In genomic region chr12:76872415-76872814, GRCh38 we compare ENCODE assay signal across 26 cellular contexts. TPM values are rescaled to one million over a fixed set of nuclear protein-coding genes. Genes with fewer than 3 reads are reported as not detected.
"Had no signal": no experiment of that assay in that cellular context is flagged by ENCODE, and none has a peak within 500 bp of the region (broad histone marks: within the 10 kb centered on the region; RNA-seq: fewer than 3 reads in every experiment).

No MANE protein-coding gene starts in this region.

- ATAC-seq: activated CD4-positive, alpha-beta T cell treated with anti-CD3 and anti-CD28 coated beads for 36 hours; activated CD8-positive, alpha-beta T cell treated with anti-CD3 and anti-CD28 coated beads for 36 hours; activated naive CD4-positive, alpha-beta T cell treated with anti-CD3 and anti-CD28 coated beads, Interleukin-2, amount 50 U/mL, for 72 hours; left lung; mucosa of descending colon; naive thymus-derived CD4-positive, alpha-beta T cell had no signal

- H3K4me3 ChIP-seq: left lung, mucosa of descending colon, right atrium auricular region, tibial nerve, uterus had no signal

- H3K36me3 Mint-ChIP-seq: naive thymus-derived CD4-positive, alpha-beta T cell had no signal

- H3K36me3 ChIP-seq: left lung, right atrium auricular region, tibial nerve, uterus had no signal

- DNase-seq: activated CD4-positive, alpha-beta T cell treated with anti-CD3 and anti-CD28 coated beads for 36 hours; activated CD8-positive, alpha-beta T cell treated with anti-CD3 and anti-CD28 coated beads for 36 hours; activated gamma-delta T cell; activated T-cell treated with anti-CD3 and anti-CD28 coated beads, Interleukin-2, amount 50 U/mL, for 48 hours; central memory CD4-positive, alpha-beta T cell; effector CD4-positive, alpha-beta T cell; foreskin fibroblast; glutamatergic neuron; hypothalamus; kidney; left lung; mammary epithelial cell; mucosa of descending colon; naive thymus-derived CD4-positive, alpha-beta T cell; nucleus accumbens; stimulated activated CD4-positive, alpha-beta T cell treated with anti-CD3 and anti-CD28 coated beads, Interleukin-4, amount 100 ng/mL, for 4 hours; stimulated activated CD8-positive, alpha-beta memory T cell treated with anti-CD3 and anti-CD28 coated beads, Interleukin-4, amount 100 ng/mL, for 48 hours; stimulated activated naive CD4-positive, alpha-beta T cell treated with Interleukin-2 at 50 U/mL for 16 hours; substantia nigra; uterus; WERI-Rb-1 had no signal

- H3K4me3 Mint-ChIP-seq: activated CD4-positive, alpha-beta T cell treated with anti-CD3 and anti-CD28 coated beads for 36 hours; activated CD8-positive, alpha-beta T cell treated with anti-CD3 and anti-CD28 coated beads for 36 hours; naive thymus-derived CD4-positive, alpha-beta T cell; T-helper 1 cell treated with Interleukin-12 subunit alpha and Interleukin-12 subunit beta and Interleukin-4 antibody, amounts not matched to agents 30 μg/mL and 1 μg/mL, for 36 hours had no signal

- H3K9me3 Mint-ChIP-seq: activated CD8-positive, alpha-beta T cell treated with anti-CD3 and anti-CD28 coated beads for 36 hours; activated naive CD4-positive, alpha-beta T cell treated with anti-CD3 and anti-CD28 coated beads, Interleukin-2, amount 50 U/mL, for 72 hours; T-helper 1 cell treated with Interleukin-12 subunit alpha and Interleukin-12 subunit beta and Interleukin-4 antibody, amounts not matched to agents 30 μg/mL and 1 μg/mL, for 36 hours had no signal

- H3K27ac Mint-ChIP-seq: activated CD4-positive, alpha-beta T cell treated with anti-CD3 and anti-CD28 coated beads for 36 hours; activated CD8-positive, alpha-beta T cell treated with anti-CD3 and anti-CD28 coated beads for 36 hours; activated naive CD4-positive, alpha-beta T cell treated with anti-CD3 and anti-CD28 coated beads, Interleukin-2, amount 50 U/mL, for 72 hours; T-helper 1 cell treated with Interleukin-12 subunit alpha and Interleukin-12 subunit beta and Interleukin-4 antibody, amounts not matched to agents 30 μg/mL and 1 μg/mL, for 36 hours had no signal

- H3K4me1 ChIP-seq: right atrium auricular region, uterus had no signal

- H3K27me3 ChIP-seq: right atrium auricular region, tibial nerve, uterus had no signal

- H3K27ac ChIP-seq: coronary artery, left lung, right atrium auricular region, tibial nerve, uterus, WERI-Rb-1 had no signal

RNA-seq across cellular contexts. Expression of gene CSRP2, which starts 6.4 kb away (rescaled TPM):
- total RNA-seq: naive thymus-derived CD4-positive, alpha-beta T cell had no signal
